Comparison of ENCODE assay signal across 10 cellular contexts in genomic region chrX:120755066-120755846, GRCh38.
DNase-seq lines count a peak whose midpoint lies in the region; ATAC-seq and TF ChIP-seq lines count a peak whose summit lies in the region.
"Had no signal": no experiment of that assay in that cellular context is flagged by ENCODE, and none has a peak within 500 bp of the region (broad histone marks: within the 10 kb centered on the region; RNA-seq: fewer than 3 reads in every experiment).

No MANE protein-coding gene starts in this region.

- no peak for DNase-seq in activated naive CD8-positive, alpha-beta T cell treated with anti-CD3 and anti-CD28 coated beads, Interleukin-2, amount 10 ng/mL, durations not matched to agents 7 days and 5 days
- DNase-seq in left cardiac atrium (no peak), SIG-M5 treated with dmso at 0.1 percent for 504 hours (lab: John Stamatoyannopoulos, UW; ENCODE audit: unreplicated experiment) (no peak), mesenchymal stem cell (no peak), uterus (no peak)
- DNase-seq: SK-N-SH had no signal

- no peak overlapping the region for H2BK12ac ChIP-seq in mesenchymal stem cell (ENCODE audit: low read length in 2 of 2)

- H3K27ac ChIP-seq in KOPT-K1 (ENCODE audit: low read depth, low read length, poor library complexity, severe bottlenecking) (peak overlapping the region; percentile 54), mesenchymal stem cell (ENCODE audit: low read length, poor library complexity, severe bottlenecking) (no peak overlapping the region), uterus (no peak overlapping the region)
- H3K27ac ChIP-seq: parathyroid adenoma had no signal

- no peak for TF ChIP-seq CTCF in uterus (IDR thresholded peaks at IDR 0.05)

- no peak overlapping the region for H4K91ac ChIP-seq in mesenchymal stem cell (ENCODE audit: low read length)

- H2BK5ac ChIP-seq in mesenchymal stem cell (ENCODE audit: low read depth, low read length, poor library complexity, severe bottlenecking) = no peak overlapping the region

- H3K27me3 Mint-ChIP-seq in activated naive CD8-positive, alpha-beta T cell treated with anti-CD3 and anti-CD28 coated beads, Interleukin-2, amount 10 ng/mL, durations not matched to agents 7 days and 5 days = no peaks in the 10 kb centered on the region

- no peak overlapping the region for H2AFZ ChIP-seq in mesenchymal stem cell (ENCODE audit: low read depth, low read length)
- H2AFZ ChIP-seq: parathyroid adenoma had no signal

- no peak overlapping the region for H3K4me2 ChIP-seq in mesenchymal stem cell (ENCODE audit: low read length, poor library complexity, severe bottlenecking)
- H3K4me2 ChIP-seq: SK-N-SH had no signal

- H3K79me1 ChIP-seq in mesenchymal stem cell (replicated peaks; ENCODE audit: low read length, poor library complexity, severe bottlenecking) = no peaks in the 10 kb centered on the region

- H2AK5ac ChIP-seq in mesenchymal stem cell (ENCODE audit: low read length, severe bottlenecking) = no peak overlapping the region

- peak overlapping the region; percentile 78 for H3K27ac Mint-ChIP-seq in activated naive CD8-positive, alpha-beta T cell treated with anti-CD3 and anti-CD28 coated beads, Interleukin-2, amount 10 ng/mL, durations not matched to agents 7 days and 5 days

- H3K9me3 Mint-ChIP-seq in activated naive CD8-positive, alpha-beta T cell treated with anti-CD3 and anti-CD28 coated beads, Interleukin-2, amount 10 ng/mL, durations not matched to agents 7 days and 5 days = no peaks in the 10 kb centered on the region

- no peak overlapping the region for H3K23ac ChIP-seq in mesenchymal stem cell (ENCODE audit: low read length in 2 of 2)

- H2BK15ac ChIP-seq in mesenchymal stem cell (ENCODE audit: low read depth, poor library complexity, severe bottlenecking) = no peak overlapping the region

- TF ChIP-seq POLR2A in uterus (IDR thresholded peaks at IDR 0.05) = no peak

- H3K4me3 ChIP-seq in mesenchymal stem cell (ENCODE audit: insufficient read depth in 1 of 2, low read depth in 1 of 2, low read length in 2 of 2) = no peak overlapping the region
- H3K4me3 ChIP-seq in uterus = no peak overlapping the region

- H3K18ac ChIP-seq in mesenchymal stem cell (ENCODE audit: low read depth in 1 of 2, low read length in 2 of 2) = no peak overlapping the region

- no peak overlapping the region for H2BK120ac ChIP-seq in mesenchymal stem cell (ENCODE audit: low read depth, low read length)

- peak; percentile 77 for ATAC-seq in GM18502 (IDR thresholded peaks at IDR 0.05; ENCODE audit: poor library complexity, unreplicated experiment)
- peak; percentile 60 for ATAC-seq in GM21529 (IDR thresholded peaks at IDR 0.05; ENCODE audit: unreplicated experiment)
- peak; percentile 63 for ATAC-seq in activated naive CD8-positive, alpha-beta T cell treated with anti-CD3 and anti-CD28 coated beads, Interleukin-2, amount 10 ng/mL, durations not matched to agents 7 days and 5 days (ENCODE audit: low read depth)
- no peak for ATAC-seq in left cardiac atrium

- H3K36me3 ChIP-seq in KOPT-K1 (ENCODE audit: insufficient read depth, low read length) = no peaks in the 10 kb centered on the region
- no peaks in the 10 kb centered on the region for H3K36me3 ChIP-seq in mesenchymal stem cell (ENCODE audit: control insufficient read depth in 1 of 2, insufficient read depth in 2 of 2, low read depth in 1 of 2, low read length in 2 of 2)
- H3K36me3 ChIP-seq in uterus = no peaks in the 10 kb centered on the region

- intact Hi-C loops in left cardiac atrium (cut with DNase I) = no loop called here
- intact Hi-C loops in uterus (cut with DNase I; ENCODE audit: low total_unique reads) = no loop called here

- H3K9me3 ChIP-seq in KOPT-K1 (ENCODE audit: insufficient read depth, low read length, poor library complexity, severe bottlenecking) (no peaks in the 10 kb centered on the region), mesenchymal stem cell (ENCODE audit: control insufficient read depth, low read length) (no peaks in the 10 kb centered on the region), uterus (no peaks in the 10 kb centered on the region)
- H3K9me3 ChIP-seq: SK-N-SH had no signal

- peak overlapping the region; percentile 0 for H3K4me3 Mint-ChIP-seq in activated naive CD8-positive, alpha-beta T cell treated with anti-CD3 and anti-CD28 coated beads, Interleukin-2, amount 10 ng/mL, durations not matched to agents 7 days and 5 days

- H3K4me1 ChIP-seq in mesenchymal stem cell (ENCODE audit: control insufficient read depth, insufficient read depth, low read depth, low read length) = no peaks in the 10 kb centered on the region
- no peaks in the 10 kb centered on the region for H3K4me1 ChIP-seq in uterus
- H3K4me1 ChIP-seq: parathyroid adenoma had no signal

- no peak overlapping the region for H3K9ac ChIP-seq in mesenchymal stem cell (ENCODE audit: low read length)
- H3K9ac ChIP-seq: parathyroid adenoma, SK-N-SH had no signal

- H3K27me3 ChIP-seq in mesenchymal stem cell (ENCODE audit: control insufficient read depth in 1 of 2, insufficient read depth in 1 of 2, low read length in 2 of 2) (no peaks in the 10 kb centered on the region), uterus (no peaks in the 10 kb centered on the region)

- whole genome bisulfite sequencing in mesenchymal stem cell = no CpG with 5 or more reads among the region's 1 CpG

- H3K4ac ChIP-seq in mesenchymal stem cell (ENCODE audit: low read depth in 1 of 2, low read length in 2 of 2) = no peak overlapping the region

- H3K4me1 Mint-ChIP-seq in activated naive CD8-positive, alpha-beta T cell treated with anti-CD3 and anti-CD28 coated beads, Interleukin-2, amount 10 ng/mL, durations not matched to agents 7 days and 5 days = peaks cover 25% of the 10 kb centered on the region

- H4K8ac ChIP-seq in mesenchymal stem cell (ENCODE audit: low read length) = no peak overlapping the region

- no peak overlapping the region for H3K14ac ChIP-seq in mesenchymal stem cell (ENCODE audit: low read length in 2 of 2)

- no peaks in the 10 kb centered on the region for H3K36me3 Mint-ChIP-seq in activated naive CD8-positive, alpha-beta T cell treated with anti-CD3 and anti-CD28 coated beads, Interleukin-2, amount 10 ng/mL, durations not matched to agents 7 days and 5 days

- POLR2A ChIA-PET in activated naive CD8-positive, alpha-beta T cell treated with anti-CD3 and anti-CD28 coated beads, Interleukin-2, amount 10 ng/mL, durations not matched to agents 7 days and 5 days (lab: Charles Lee) = no interaction called here

Comparison
In these comparisons a context has a peak if more than half of its experiments do, and no peak if none do; other contexts are left out.
1. ATAC-seq: peak in GM18502 (single experiment), GM21529 (single experiment) and activated naive CD8-positive, alpha-beta T cell treated with anti-CD3 and anti-CD28 coated beads, Interleukin-2, amount 10 ng/mL, durations not matched to agents 7 days and 5 days (single experiment); none in left cardiac atrium (0 of 2).